ENCODE assay signal across 19 cellular contexts in genomic region chr19:38139122-38139521, GRCh38.
"Had no signal": no experiment of that assay in that cellular context is flagged by ENCODE, and none has a peak within 500 bp of the region (broad histone marks: within the 10 kb centered on the region; RNA-seq: fewer than 3 reads in every experiment).

No MANE protein-coding gene starts in this region.

- ATAC-seq: activated naive CD4-positive, alpha-beta T cell treated with anti-CD3 and anti-CD28 coated beads, Interleukin-2, amount 50 U/mL, for 72 hours; activated T-cell treated with anti-CD3 and anti-CD28 coated beads, Interleukin-2, amount 50 U/mL, for 72 hours; gastroesophageal sphincter; heart right ventricle; left cardiac atrium; lower lobe of right lung; upper lobe of right lung had no signal

- H3K4me3 ChIP-seq: colonic mucosa, gastroesophageal sphincter, heart right ventricle, lower lobe of right lung, ovary, sigmoid colon, stomach, testis, upper lobe of right lung had no signal

- H3K36me3 ChIP-seq: colonic mucosa, ovary, sigmoid colon, upper lobe of right lung had no signal

- H3K27ac ChIP-seq: colonic mucosa, gastroesophageal sphincter, heart right ventricle, lower lobe of right lung, ovary, sigmoid colon, stomach, testis, upper lobe of right lung had no signal

- H3K27me3 ChIP-seq: colonic mucosa, gastroesophageal sphincter, heart right ventricle, ovary, sigmoid colon, stomach, testis, upper lobe of right lung had no signal

- H3K4me1 ChIP-seq: colonic mucosa, gastroesophageal sphincter, heart right ventricle, lower lobe of right lung, sigmoid colon, stomach, upper lobe of right lung had no signal

- H3K9me3 ChIP-seq: colonic mucosa, gastroesophageal sphincter, heart right ventricle, lower lobe of right lung, ovary, sigmoid colon, stomach, testis, upper lobe of right lung had no signal

- DNase-seq: activated CD4-positive, alpha-beta memory T cell treated with anti-CD3 and anti-CD28 coated beads, Interleukin-2, amount 10 ng/mL, durations not matched to agents 7 days and 5 days; activated CD4-positive, alpha-beta T cell treated with anti-CD3 and anti-CD28 coated beads for 4 hours; activated gamma-delta T cell; activated T-cell treated with anti-CD3 and anti-CD28 coated beads, Interleukin-2, amount 50 U/mL, for 72 hours; amygdala; central memory CD4-positive, alpha-beta T cell; colonic mucosa; heart right ventricle; left cardiac atrium; lower lobe of right lung; midbrain; ovary; sigmoid colon; stimulated activated CD4-positive, alpha-beta T cell treated with anti-CD3 and anti-CD28 coated beads, Interleukin-1b, Interleukin-23, amount 100 ng/mL, for 48 hours; stomach; testis; upper lobe of right lung had no signal
